8 cellular contexts compared by ENCODE assay signal in the genomic region with DNA sequence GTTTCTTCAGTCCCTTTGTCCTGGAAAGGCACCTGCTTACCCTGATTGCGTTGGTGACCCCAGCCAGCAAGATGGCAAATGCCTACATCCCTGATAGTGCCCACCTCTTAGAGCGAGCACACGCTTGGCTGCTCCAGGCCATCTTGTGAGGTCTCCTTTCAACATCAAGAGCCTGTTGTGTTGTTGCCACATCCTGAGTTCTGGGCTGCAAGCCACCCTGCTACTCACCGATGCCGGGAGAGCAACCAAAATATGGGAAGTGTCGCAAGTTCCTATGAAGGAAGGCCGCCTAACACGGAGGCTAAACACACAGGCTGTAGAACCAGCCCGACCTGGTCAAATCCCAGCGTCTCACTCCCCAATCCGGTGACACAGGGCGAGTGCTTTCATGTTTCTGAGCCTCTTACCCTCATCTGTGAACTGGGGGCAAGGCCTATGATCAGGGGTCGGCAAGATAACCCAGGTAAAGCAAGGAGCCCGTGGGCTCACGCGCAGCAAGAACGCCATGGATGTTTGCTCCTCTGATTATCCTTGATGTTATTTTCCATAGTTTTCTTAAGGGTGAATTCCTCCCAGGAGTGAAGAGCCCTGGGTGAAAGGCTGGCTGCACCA.
A peak's percentile ranks its signal among the peaks of the same experiment; 100 is the strongest.
DNase-seq lines count a peak whose midpoint lies in the region; ATAC-seq and TF ChIP-seq lines count a peak whose summit lies in the region.

No MANE protein-coding gene starts in this region.

- peaks cover 22% of the 10 kb centered on the region for H3K36me3 Mint-ChIP-seq in activated CD4-positive, alpha-beta T cell treated with anti-CD3 and anti-CD28 coated beads, Interleukin-2, amount 10 ng/mL, durations not matched to agents 24 days and 14 days (ENCODE audit: low read depth)

- H3K9me3 ChIP-seq in thyroid gland = no peaks in the 10 kb centered on the region

- intact Hi-C loops in activated CD4-positive, alpha-beta T cell treated with anti-CD3 and anti-CD28 coated beads, Interleukin-2, amount 10 ng/mL, durations not matched to agents 24 days and 14 days (cut with micrococcal nuclease) = loop anchor here (2.0 kb wide), 1 partner anchor 93 kb away; no protein-coding TSS in a partner anchor
- intact Hi-C loops in left colon (cut with DNase I, micrococcal nuclease) (no loop called here), thyroid gland (cut with DNase I) (no loop called here)

- H3K4me3 ChIP-seq in thyroid gland (replicated peaks in 1 of 3) = no peak overlapping the region

- 43 to 69% methylated on average over 9 to 17 of the region's 17 CpGs for WGBS in thyroid gland, 2 donors

- no peak overlapping the region for H3K4me3 Mint-ChIP-seq in activated CD4-positive, alpha-beta T cell treated with anti-CD3 and anti-CD28 coated beads, Interleukin-2, amount 10 ng/mL, durations not matched to agents 24 days and 14 days

- H3K27me3 ChIP-seq in thyroid gland = no peaks in the 10 kb centered on the region

- no peaks in the 10 kb centered on the region for H3K36me3 ChIP-seq in thyroid gland

- no peak for TF ChIP-seq POLR2A in thyroid gland (IDR thresholded peaks at IDR 0.05)

- H3K4me1 Mint-ChIP-seq in activated CD4-positive, alpha-beta T cell treated with anti-CD3 and anti-CD28 coated beads, Interleukin-2, amount 10 ng/mL, durations not matched to agents 24 days and 14 days = peaks cover 71% of the 10 kb centered on the region

- H3K27me3 Mint-ChIP-seq in activated CD4-positive, alpha-beta T cell treated with anti-CD3 and anti-CD28 coated beads, Interleukin-2, amount 10 ng/mL, durations not matched to agents 24 days and 14 days = no peaks in the 10 kb centered on the region

- ATAC-seq in left colon = peak; percentile 11
- no peak for ATAC-seq in HG03045 (IDR thresholded peaks at IDR 0.05; ENCODE audit: unreplicated experiment)

- peaks cover 8 to 10% of the 10 kb centered on the region in 2 donors for H3K4me1 ChIP-seq in thyroid gland

- peak overlapping the region; percentile 37 to 61 (median 51) for H3K27ac ChIP-seq in thyroid gland

- TF ChIP-seq CTCF in thyroid gland (IDR thresholded peaks at IDR 0.05) = no peak

- peak overlapping the region; percentile 98 for H3K27ac Mint-ChIP-seq in activated CD4-positive, alpha-beta T cell treated with anti-CD3 and anti-CD28 coated beads, Interleukin-2, amount 10 ng/mL, durations not matched to agents 24 days and 14 days

- DNase-seq in activated CD4-positive, alpha-beta T cell treated with anti-CD3 and anti-CD28 coated beads, Interleukin-2, amount 10 ng/mL, durations not matched to agents 24 days and 14 days = peak; percentile 68
- DNase-seq in activated CD4-positive, alpha-beta T cell treated with anti-CD3 and anti-CD28 coated beads, Interleukin-2, amount 50 U/mL, for 4 hours = no peak
- DNase-seq in astrocyte of the hippocampus (ENCODE audit: low read depth, low spot score) (peak; percentile 66), left colon (peak; percentile 39 to 72), thyroid gland (peak; percentile 82 to 88), activated gamma-delta T cell (lab: John Stamatoyannopoulos, UW) (no peak), NCI-H345 (lab: John Stamatoyannopoulos, UW) (no peak)

- peaks cover 4% of the 10 kb centered on the region for H3K9me3 Mint-ChIP-seq in activated CD4-positive, alpha-beta T cell treated with anti-CD3 and anti-CD28 coated beads, Interleukin-2, amount 10 ng/mL, durations not matched to agents 24 days and 14 days

Comparison
In these comparisons a context has a peak if more than half of its experiments do, and no peak if none do; other contexts are left out.
1. DNase-seq: peak in activated CD4-positive, alpha-beta T cell treated with anti-CD3 and anti-CD28 coated beads, Interleukin-2, amount 10 ng/mL, durations not matched to agents 24 days and 14 days (single experiment), astrocyte of the hippocampus (single experiment), left colon (2 of 2) and thyroid gland (2 of 2); none in activated CD4-positive, alpha-beta T cell treated with anti-CD3 and anti-CD28 coated beads, Interleukin-2, amount 50 U/mL, for 4 hours (0 of 2), activated gamma-delta T cell (single experiment) and NCI-H345 (single experiment).